2 cellular contexts compared by ENCODE assay signal in genomic region chr16:68900009-68900408, GRCh38.
TF ChIP-seq lines count a peak whose summit lies in the region.

No MANE protein-coding gene starts in this region.

TF ChIP-seq in liver, 16 proteins besides CTCF, POLR2A, EP300 and RAD21:
- TF ChIP-seq FOXA2 (IDR thresholded peaks at IDR 0.05) (peak; percentile 66), RXRA (IDR thresholded peaks at IDR 0.05) (peak; percentile 95 to 98), ATF3 (IDR thresholded peaks at IDR 0.05) (no peak), GABPA (IDR thresholded peaks at IDR 0.05 in 1 of 2, conservative IDR thresholded peaks at IDR 0.05 in 1 of 2) (no peak), NR2F2 (IDR thresholded peaks at IDR 0.05) (peak; percentile 56), JUND (IDR thresholded peaks at IDR 0.05) (peak; percentile 46 to 75), HNF4A (conservative IDR thresholded peaks at IDR 0.05) (peak; percentile 81 to 89), EGR1 (IDR thresholded peaks at IDR 0.05; ENCODE audit: low read depth in 2 of 2) (peak; percentile 20 to 81), TAF1 (conservative IDR thresholded peaks at IDR 0.05) (no peak), YY1 (IDR thresholded peaks at IDR 0.05) (peak; percentile 91), HNF4G (IDR thresholded peaks at IDR 0.05) (peak; percentile 53), SP1 (IDR thresholded peaks at IDR 0.05) (peak; percentile 84), FOXA1 (IDR thresholded peaks at IDR 0.05) (peak; percentile 41)
- TF ChIP-seq, protein P1, sequence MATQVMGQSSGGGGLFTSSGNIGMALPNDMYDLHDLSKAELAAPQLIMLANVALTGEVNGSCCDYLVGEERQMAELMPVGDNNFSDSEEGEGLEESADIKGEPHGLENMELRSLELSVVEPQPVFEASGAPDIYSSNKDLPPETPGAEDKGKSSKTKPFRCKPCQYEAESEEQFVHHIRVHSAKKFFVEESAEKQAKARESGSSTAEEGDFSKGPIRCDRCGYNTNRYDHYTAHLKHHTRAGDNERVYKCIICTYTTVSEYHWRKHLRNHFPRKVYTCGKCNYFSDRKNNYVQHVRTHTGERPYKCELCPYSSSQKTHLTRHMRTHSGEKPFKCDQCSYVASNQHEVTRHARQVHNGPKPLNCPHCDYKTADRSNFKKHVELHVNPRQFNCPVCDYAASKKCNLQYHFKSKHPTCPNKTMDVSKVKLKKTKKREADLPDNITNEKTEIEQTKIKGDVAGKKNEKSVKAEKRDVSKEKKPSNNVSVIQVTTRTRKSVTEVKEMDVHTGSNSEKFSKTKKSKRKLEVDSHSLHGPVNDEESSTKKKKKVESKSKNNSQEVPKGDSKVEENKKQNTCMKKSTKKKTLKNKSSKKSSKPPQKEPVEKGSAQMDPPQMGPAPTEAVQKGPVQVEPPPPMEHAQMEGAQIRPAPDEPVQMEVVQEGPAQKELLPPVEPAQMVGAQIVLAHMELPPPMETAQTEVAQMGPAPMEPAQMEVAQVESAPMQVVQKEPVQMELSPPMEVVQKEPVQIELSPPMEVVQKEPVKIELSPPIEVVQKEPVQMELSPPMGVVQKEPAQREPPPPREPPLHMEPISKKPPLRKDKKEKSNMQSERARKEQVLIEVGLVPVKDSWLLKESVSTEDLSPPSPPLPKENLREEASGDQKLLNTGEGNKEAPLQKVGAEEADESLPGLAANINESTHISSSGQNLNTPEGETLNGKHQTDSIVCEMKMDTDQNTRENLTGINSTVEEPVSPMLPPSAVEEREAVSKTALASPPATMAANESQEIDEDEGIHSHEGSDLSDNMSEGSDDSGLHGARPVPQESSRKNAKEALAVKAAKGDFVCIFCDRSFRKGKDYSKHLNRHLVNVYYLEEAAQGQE (IDR thresholded peaks at IDR 0.05), result peak; percentile 97
- TF ChIP-seq, protein P2, sequence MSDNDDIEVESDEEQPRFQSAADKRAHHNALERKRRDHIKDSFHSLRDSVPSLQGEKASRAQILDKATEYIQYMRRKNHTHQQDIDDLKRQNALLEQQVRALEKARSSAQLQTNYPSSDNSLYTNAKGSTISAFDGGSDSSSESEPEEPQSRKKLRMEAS (IDR thresholded peaks at IDR 0.05), result peak; percentile 95
- TF ChIP-seq, protein P3, sequence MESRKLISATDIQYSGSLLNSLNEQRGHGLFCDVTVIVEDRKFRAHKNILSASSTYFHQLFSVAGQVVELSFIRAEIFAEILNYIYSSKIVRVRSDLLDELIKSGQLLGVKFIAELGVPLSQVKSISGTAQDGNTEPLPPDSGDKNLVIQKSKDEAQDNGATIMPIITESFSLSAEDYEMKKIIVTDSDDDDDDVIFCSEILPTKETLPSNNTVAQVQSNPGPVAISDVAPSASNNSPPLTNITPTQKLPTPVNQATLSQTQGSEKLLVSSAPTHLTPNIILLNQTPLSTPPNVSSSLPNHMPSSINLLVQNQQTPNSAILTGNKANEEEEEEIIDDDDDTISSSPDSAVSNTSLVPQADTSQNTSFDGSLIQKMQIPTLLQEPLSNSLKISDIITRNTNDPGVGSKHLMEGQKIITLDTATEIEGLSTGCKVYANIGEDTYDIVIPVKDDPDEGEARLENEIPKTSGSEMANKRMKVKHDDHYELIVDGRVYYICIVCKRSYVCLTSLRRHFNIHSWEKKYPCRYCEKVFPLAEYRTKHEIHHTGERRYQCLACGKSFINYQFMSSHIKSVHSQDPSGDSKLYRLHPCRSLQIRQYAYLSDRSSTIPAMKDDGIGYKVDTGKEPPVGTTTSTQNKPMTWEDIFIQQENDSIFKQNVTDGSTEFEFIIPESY (IDR thresholded peaks at IDR 0.05), result peak; percentile 54
TF ChIP-seq in liver: peak in this region for 13.

TF ChIP-seq in HepG2, 621 proteins besides CTCF, POLR2A, EP300 and RAD21:
- TF ChIP-seq NKX3-1 (CRISPR knock-in tag; IDR thresholded peaks at IDR 0.05) (no peak), ZNF354B (CRISPR knock-in tag; IDR thresholded peaks at IDR 0.05) (no peak)
- TF ChIP-seq, protein P1 (IDR thresholded peaks at IDR 0.05; ENCODE audit: borderline replicate concordance in 1 of 2, low read depth in 1 of 2, low read length in 2 of 2), result no peak
- TF ChIP-seq, protein P4, sequence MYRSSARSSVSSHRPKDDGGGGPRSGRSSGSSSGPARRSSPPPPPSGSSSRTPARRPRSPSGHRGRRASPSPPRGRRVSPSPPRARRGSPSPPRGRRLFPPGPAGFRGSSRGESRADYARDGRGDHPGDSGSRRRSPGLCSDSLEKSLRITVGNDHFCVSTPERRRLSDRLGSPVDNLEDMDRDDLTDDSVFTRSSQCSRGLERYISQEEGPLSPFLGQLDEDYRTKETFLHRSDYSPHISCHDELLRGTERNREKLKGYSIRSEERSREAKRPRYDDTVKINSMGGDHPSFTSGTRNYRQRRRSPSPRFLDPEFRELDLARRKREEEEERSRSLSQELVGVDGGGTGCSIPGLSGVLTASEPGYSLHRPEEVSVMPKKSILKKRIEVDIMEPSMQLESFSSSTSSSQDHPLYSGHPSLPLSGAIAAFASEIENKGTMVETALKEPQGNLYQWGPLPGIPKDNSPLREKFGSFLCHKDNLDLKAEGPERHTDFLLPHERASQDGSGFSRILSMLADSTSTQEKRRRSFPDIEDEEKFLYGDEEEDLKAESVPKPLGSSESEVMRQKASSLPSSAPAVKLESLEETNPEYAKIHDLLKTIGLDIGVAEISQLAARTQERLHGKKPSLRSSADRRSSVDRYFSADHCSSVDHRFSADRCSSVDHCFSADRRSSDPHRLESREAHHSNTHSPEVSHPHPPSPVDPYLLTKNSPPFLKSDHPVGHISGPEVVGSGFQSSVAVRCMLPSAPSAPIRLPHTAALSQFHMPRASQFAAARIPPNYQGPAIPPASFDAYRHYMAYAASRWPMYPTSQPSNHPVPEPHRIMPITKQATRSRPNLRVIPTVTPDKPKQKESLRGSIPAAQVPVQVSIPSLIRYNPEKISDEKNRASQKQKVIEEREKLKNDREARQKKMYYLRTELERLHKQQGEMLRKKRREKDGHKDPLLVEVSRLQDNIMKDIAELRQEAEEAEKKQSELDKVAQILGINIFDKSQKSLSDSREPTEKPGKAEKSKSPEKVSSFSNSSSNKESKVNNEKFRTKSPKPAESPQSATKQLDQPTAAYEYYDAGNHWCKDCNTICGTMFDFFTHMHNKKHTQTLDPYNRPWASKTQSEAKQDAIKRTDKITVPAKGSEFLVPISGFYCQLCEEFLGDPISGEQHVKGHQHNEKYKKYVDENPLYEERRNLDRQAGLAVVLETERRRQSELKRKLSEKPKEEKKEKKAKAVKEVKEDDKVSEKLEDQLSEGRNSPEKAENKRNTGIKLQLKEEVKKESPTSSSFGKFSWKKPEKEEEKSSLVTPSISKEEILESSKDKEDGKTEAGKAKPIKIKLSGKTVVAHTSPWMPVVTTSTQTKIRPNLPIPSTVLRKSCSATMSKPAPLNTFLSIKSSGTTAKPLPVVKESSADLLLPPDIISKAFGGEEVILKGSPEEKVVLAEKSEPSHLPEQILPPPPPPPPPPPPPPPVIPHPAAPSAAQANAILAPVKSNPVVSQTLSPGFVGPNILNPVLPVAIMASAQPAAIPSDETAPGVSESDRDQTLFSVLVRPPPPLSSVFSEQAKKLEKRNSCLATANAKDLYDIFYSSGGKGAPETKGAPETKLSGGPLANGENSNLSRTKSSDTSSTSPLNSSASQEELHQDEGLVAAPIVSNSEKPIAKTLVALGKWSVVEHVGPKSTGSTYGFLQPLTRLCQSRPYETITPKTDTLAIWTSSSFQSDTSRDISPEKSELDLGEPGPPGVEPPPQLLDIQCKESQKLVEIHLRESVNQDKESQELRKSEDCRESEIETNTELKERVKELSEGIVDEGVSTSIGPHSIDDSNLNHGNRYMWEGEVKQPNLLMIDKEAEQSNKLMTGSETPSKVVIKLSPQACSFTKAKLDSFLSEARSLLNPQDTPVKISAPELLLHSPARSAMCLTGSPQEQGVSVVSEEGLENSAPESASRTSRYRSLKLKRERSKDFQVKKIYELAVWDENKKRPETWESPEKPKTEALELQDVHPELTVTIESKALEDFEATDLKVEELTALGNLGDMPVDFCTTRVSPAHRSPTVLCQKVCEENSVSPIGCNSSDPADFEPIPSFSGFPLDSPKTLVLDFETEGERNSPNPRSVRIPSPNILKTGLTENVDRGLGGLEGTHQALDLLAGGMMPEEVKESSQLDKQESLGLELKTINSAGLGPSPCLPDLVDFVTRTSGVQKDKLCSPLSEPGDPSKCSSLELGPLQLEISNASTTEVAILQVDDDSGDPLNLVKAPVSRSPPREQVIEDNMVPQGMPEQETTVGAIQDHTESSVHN (CRISPR knock-in tag; IDR thresholded peaks at IDR 0.05), result no peak
